2 cellular contexts compared by ENCODE assay signal in the genomic region with DNA sequence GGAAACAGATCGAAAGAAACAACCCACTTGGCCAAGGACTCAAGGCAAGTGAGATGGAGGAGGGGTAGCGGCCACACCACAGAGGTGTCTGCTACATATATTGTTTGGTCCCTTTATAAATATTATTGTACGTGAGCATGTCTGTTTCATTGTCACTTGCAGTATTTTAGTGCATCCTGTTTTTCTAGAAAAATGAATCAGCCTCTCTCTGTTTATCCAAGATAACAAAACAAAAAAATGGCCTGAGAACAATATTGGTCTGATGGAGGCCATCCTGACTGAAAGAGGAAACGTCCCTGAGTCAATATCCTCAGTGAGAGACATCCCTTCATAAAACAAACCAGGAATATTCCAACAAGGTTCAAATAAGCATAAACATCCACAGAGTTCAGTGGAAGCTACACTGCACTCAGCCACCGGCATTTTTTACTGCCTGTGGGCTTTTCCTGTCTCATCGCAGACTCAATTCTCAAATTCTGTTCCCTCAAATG.
TF ChIP-seq lines count a peak whose summit lies in the region.

No MANE protein-coding gene starts in this region.

TF ChIP-seq in GM23338, 12 proteins besides CTCF, POLR2A, EP300 and RAD21:
- TF ChIP-seq STAT1 (IDR thresholded peaks at IDR 0.05; ENCODE audit: unreplicated experiment) (no peak), JUNB (IDR thresholded peaks at IDR 0.05; ENCODE audit: unreplicated experiment) (no peak), EZH2phosphoT487 (IDR thresholded peaks at IDR 0.05; ENCODE audit: unreplicated experiment) (no peak)

TF ChIP-seq in K562, 482 proteins besides CTCF, POLR2A, EP300 and RAD21:
- TF ChIP-seq ZNF589 (CRISPR knock-in tag; IDR thresholded peaks at IDR 0.05; ENCODE audit: low read depth) (no peak), STAT5A (IDR thresholded peaks at IDR 0.05; ENCODE audit: borderline replicate concordance, low read length) (peak; percentile 18; the same call in 1 of the 2 replicates), FOSL1 (tag; conservative IDR thresholded peaks at IDR 0.05) (peak; percentile 67), CBFA2T3 (IDR thresholded peaks at IDR 0.05) (0 out of 2 replicates have a peak, but pooled peaks have one; percentile 19), FOXP1 (CRISPR knock-in tag; IDR thresholded peaks at IDR 0.05) (no peak), TCF3 (CRISPR knock-in tag; IDR thresholded peaks at IDR 0.05) (peak; percentile 34; the same call in 1 of the 2 replicates), ARID1B (IDR thresholded peaks at IDR 0.05) (peak; percentile 47; the same call in 1 of the 2 replicates), CHCHD3 (CRISPR knock-in tag; IDR thresholded peaks at IDR 0.05) (no peak), SMARCC2 (IDR thresholded peaks at IDR 0.05; ENCODE audit: low read depth) (no peak), SMARCE1 (IDR thresholded peaks at IDR 0.05) (no peak)
- TF ChIP-seq, protein P1, sequence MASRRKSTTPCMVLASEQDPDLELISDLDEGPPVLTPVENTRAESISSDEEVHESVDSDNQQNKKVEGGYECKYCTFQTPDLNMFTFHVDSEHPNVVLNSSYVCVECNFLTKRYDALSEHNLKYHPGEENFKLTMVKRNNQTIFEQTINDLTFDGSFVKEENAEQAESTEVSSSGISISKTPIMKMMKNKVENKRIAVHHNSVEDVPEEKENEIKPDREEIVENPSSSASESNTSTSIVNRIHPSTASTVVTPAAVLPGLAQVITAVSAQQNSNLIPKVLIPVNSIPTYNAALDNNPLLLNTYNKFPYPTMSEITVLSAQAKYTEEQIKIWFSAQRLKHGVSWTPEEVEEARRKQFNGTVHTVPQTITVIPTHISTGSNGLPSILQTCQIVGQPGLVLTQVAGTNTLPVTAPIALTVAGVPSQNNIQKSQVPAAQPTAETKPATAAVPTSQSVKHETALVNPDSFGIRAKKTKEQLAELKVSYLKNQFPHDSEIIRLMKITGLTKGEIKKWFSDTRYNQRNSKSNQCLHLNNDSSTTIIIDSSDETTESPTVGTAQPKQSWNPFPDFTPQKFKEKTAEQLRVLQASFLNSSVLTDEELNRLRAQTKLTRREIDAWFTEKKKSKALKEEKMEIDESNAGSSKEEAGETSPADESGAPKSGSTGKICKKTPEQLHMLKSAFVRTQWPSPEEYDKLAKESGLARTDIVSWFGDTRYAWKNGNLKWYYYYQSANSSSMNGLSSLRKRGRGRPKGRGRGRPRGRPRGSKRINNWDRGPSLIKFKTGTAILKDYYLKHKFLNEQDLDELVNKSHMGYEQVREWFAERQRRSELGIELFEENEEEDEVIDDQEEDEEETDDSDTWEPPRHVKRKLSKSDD (conservative IDR thresholded peaks at IDR 0.05; ENCODE audit: low read length) = no peak
- TF ChIP-seq, protein P2, sequence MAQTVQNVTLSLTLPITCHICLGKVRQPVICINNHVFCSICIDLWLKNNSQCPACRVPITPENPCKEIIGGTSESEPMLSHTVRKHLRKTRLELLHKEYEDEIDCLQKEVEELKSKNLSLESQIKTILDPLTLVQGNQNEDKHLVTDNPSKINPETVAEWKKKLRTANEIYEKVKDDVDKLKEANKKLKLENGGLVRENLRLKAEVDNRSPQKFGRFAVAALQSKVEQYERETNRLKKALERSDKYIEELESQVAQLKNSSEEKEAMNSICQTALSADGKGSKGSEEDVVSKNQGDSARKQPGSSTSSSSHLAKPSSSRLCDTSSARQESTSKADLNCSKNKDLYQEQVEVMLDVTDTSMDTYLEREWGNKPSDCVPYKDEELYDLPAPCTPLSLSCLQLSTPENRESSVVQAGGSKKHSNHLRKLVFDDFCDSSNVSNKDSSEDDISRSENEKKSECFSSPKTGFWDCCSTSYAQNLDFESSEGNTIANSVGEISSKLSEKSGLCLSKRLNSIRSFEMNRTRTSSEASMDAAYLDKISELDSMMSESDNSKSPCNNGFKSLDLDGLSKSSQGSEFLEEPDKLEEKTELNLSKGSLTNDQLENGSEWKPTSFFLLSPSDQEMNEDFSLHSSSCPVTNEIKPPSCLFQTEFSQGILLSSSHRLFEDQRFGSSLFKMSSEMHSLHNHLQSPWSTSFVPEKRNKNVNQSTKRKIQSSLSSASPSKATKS (CRISPR knock-in tag; IDR thresholded peaks at IDR 0.05) = no peak
- TF ChIP-seq, protein P3, sequence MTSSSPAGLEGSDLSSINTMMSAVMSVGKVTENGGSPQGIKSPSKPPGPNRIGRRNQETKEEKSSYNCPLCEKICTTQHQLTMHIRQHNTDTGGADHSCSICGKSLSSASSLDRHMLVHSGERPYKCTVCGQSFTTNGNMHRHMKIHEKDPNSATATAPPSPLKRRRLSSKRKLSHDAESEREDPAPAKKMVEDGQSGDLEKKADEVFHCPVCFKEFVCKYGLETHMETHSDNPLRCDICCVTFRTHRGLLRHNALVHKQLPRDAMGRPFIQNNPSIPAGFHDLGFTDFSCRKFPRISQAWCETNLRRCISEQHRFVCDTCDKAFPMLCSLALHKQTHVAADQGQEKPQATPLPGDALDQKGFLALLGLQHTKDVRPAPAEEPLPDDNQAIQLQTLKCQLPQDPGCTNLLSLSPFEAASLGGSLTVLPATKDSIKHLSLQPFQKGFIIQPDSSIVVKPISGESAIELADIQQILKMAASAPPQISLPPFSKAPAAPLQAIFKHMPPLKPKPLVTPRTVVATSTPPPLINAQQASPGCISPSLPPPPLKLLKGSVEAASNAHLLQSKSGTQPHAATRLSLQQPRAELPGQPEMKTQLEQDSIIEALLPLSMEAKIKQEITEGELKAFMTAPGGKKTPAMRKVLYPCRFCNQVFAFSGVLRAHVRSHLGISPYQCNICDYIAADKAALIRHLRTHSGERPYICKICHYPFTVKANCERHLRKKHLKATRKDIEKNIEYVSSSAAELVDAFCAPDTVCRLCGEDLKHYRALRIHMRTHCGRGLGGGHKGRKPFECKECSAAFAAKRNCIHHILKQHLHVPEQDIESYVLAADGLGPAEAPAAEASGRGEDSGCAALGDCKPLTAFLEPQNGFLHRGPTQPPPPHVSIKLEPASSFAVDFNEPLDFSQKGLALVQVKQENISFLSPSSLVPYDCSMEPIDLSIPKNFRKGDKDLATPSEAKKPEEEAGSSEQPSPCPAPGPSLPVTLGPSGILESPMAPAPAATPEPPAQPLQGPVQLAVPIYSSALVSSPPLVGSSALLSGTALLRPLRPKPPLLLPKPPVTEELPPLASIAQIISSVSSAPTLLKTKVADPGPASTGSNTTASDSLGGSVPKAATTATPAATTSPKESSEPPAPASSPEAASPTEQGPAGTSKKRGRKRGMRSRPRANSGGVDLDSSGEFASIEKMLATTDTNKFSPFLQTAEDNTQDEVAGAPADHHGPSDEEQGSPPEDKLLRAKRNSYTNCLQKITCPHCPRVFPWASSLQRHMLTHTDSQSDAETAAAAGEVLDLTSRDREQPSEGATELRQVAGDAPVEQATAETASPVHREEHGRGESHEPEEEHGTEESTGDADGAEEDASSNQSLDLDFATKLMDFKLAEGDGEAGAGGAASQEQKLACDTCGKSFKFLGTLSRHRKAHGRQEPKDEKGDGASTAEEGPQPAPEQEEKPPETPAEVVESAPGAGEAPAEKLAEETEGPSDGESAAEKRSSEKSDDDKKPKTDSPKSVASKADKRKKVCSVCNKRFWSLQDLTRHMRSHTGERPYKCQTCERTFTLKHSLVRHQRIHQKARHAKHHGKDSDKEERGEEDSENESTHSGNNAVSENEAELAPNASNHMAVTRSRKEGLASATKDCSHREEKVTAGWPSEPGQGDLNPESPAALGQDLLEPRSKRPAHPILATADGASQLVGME (CRISPR knock-in tag; IDR thresholded peaks at IDR 0.05) = no peak
